Comparison of ENCODE assay signal across 9 cellular contexts in the genomic region with DNA sequence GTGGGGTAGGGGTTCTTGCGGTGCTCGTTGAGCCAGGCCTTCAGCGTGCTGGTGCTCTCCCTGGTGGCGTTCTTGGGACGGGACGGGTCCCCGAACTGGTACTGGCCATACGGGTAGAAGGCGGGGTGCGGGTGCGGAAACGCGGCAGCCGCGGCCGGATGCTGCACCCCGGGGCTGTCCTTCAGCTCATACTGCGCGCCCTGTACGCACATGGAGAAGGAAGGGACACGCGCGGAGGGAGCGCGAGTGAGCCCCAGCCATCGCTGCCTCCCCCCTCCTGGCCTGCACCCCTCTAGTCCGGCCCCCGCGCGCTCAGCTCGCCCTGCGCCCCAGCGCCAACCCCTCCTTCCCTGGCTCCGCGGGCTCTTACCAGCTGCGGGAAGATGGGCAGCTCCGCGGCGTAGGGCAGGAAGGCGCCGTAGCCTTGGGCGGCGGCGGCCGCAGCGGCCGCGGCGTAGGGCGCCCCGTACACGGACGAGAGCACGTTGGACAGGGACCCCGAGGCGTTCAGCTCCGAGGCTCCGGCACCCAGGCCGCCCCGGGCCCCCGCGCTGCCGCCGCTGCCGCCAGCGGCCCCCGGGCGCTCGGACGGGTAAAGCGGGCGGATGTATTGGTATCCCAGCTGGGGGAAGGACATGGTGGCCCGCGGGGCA. TPM values are rescaled to one million over a fixed set of nuclear protein-coding genes. Genes with fewer than 3 reads are reported as not detected.
A peak's percentile ranks its signal among the peaks of the same experiment; 100 is the strongest.
DNase-seq lines count a peak whose midpoint lies in the region; ATAC-seq and TF ChIP-seq lines count a peak whose summit lies in the region.
"Had no signal": no experiment of that assay in that cellular context is flagged by ENCODE, and none has a peak within 500 bp of the region (broad histone marks: within the 10 kb centered on the region; RNA-seq: fewer than 3 reads in every experiment).

No MANE protein-coding gene starts in this region.

- H3K27me3 ChIP-seq in right atrium auricular region, result peaks cover 24 to 47% of the 10 kb centered on the region in 2 donors

- H3K4me1 Mint-ChIP-seq in activated naive CD4-positive, alpha-beta T cell treated with anti-CD3 and anti-CD28 coated beads, Interleukin-2, amount 50 U/mL, for 24 hours, result peaks cover 31% of the 10 kb centered on the region
- peaks cover 45% of the 10 kb centered on the region for H3K4me1 Mint-ChIP-seq in WTC11
- H3K4me1 Mint-ChIP-seq in stimulated activated naive CD8-positive, alpha-beta T cell treated with anti-CD3 and anti-CD28 coated beads, Interleukin-15, amount 100 ng/mL, for 72 hours, result peaks cover 82% of the 10 kb centered on the region

- no peak for DNase-seq in activated naive CD4-positive, alpha-beta T cell treated with anti-CD3 and anti-CD28 coated beads, Interleukin-2, amount 50 U/mL, for 16 hours
- DNase-seq in WTC11 (ENCODE audit: low spot score) (peak; percentile 30), right atrium auricular region (ENCODE audit: low spot score) (no peak), NCI-H2081 treated with DMSO at 0.1 percent for 48 hours (lab: John Stamatoyannopoulos, UW) (no peak), NCI-H1048 (lab: John Stamatoyannopoulos, UW) (no peak)
- peak in 1 of 2 donors; percentile 28 for DNase-seq in stimulated activated naive CD8-positive, alpha-beta T cell treated with anti-CD3 and anti-CD28 coated beads, Interleukin-15, amount 100 ng/mL, for 72 hours

- no peaks in the 10 kb centered on the region for H3K9me3 Mint-ChIP-seq in activated naive CD4-positive, alpha-beta T cell treated with anti-CD3 and anti-CD28 coated beads, Interleukin-2, amount 50 U/mL, for 24 hours
- no peaks in the 10 kb centered on the region for H3K9me3 Mint-ChIP-seq in WTC11
- no peaks in the 10 kb centered on the region for H3K9me3 Mint-ChIP-seq in stimulated activated naive CD8-positive, alpha-beta T cell treated with anti-CD3 and anti-CD28 coated beads, Interleukin-15, amount 100 ng/mL, for 72 hours

- ATAC-seq in WTC11 (no peak), HG02798 (IDR thresholded peaks at IDR 0.05; ENCODE audit: poor library complexity, unreplicated experiment) (no peak)
- ATAC-seq in stimulated activated naive CD8-positive, alpha-beta T cell treated with anti-CD3 and anti-CD28 coated beads, Interleukin-15, amount 100 ng/mL, for 72 hours, result peak; percentile 32

- no peaks in the 10 kb centered on the region for H3K9me3 ChIP-seq in right atrium auricular region

- peak overlapping the region; percentile 47 to 61 for H3K4me3 ChIP-seq in right atrium auricular region

- POLR2A ChIA-PET in WTC11 (lab: Charles Lee), result interaction anchor here (1.0 kb wide), 2 partner anchors 9 to 365 kb away, joined by 3 to 4 read pairs; no protein-coding TSS in a partner anchor

- H3K27me3 Mint-ChIP-seq in activated naive CD4-positive, alpha-beta T cell treated with anti-CD3 and anti-CD28 coated beads, Interleukin-2, amount 50 U/mL, for 24 hours, result peaks cover 45% of the 10 kb centered on the region
- H3K27me3 Mint-ChIP-seq in WTC11 (ENCODE audit: low read depth), result peaks cover 93% of the 10 kb centered on the region
- peaks cover 99% of the 10 kb centered on the region for H3K27me3 Mint-ChIP-seq in stimulated activated naive CD8-positive, alpha-beta T cell treated with anti-CD3 and anti-CD28 coated beads, Interleukin-15, amount 100 ng/mL, for 72 hours

- H3K36me3 ChIP-seq in right atrium auricular region, result no peaks in the 10 kb centered on the region

- TF ChIP-seq CTCF in WTC11 (IDR thresholded peaks at IDR 0.05) (no peak), right atrium auricular region (IDR thresholded peaks at IDR 0.05) (no peak)

- H3K4me1 ChIP-seq in right atrium auricular region, result peaks cover 0 to 58% of the 10 kb centered on the region in 2 donors

- no peak overlapping the region for H3K27ac Mint-ChIP-seq in activated naive CD4-positive, alpha-beta T cell treated with anti-CD3 and anti-CD28 coated beads, Interleukin-2, amount 50 U/mL, for 24 hours
- no peak overlapping the region for H3K27ac Mint-ChIP-seq in WTC11
- no peak overlapping the region for H3K27ac Mint-ChIP-seq in stimulated activated naive CD8-positive, alpha-beta T cell treated with anti-CD3 and anti-CD28 coated beads, Interleukin-15, amount 100 ng/mL, for 72 hours

- H3K4me3 Mint-ChIP-seq in activated naive CD4-positive, alpha-beta T cell treated with anti-CD3 and anti-CD28 coated beads, Interleukin-2, amount 50 U/mL, for 24 hours, result peak overlapping the region; percentile 7
- H3K4me3 Mint-ChIP-seq in WTC11, result peak overlapping the region; percentile 71
- H3K4me3 Mint-ChIP-seq in stimulated activated naive CD8-positive, alpha-beta T cell treated with anti-CD3 and anti-CD28 coated beads, Interleukin-15, amount 100 ng/mL, for 72 hours, result peak overlapping the region; percentile 57 to 64

- CTCF ChIA-PET in WTC11 (lab: Charles Lee), result interaction anchor here (0.6 to 2.4 kb wide), 11 partner anchors 91 to 735 kb away, joined by 3 to 9 read pairs (median 4); a partner anchor contains a TSS

- peak overlapping the region; percentile 79 to 82 for H3K27ac ChIP-seq in right atrium auricular region

- no peaks in the 10 kb centered on the region for H3K36me3 Mint-ChIP-seq in activated naive CD4-positive, alpha-beta T cell treated with anti-CD3 and anti-CD28 coated beads, Interleukin-2, amount 50 U/mL, for 24 hours
- H3K36me3 Mint-ChIP-seq in WTC11, result no peaks in the 10 kb centered on the region

TF ChIP-seq in WTC11, 78 proteins besides CTCF, POLR2A, EP300 and RAD21:
- TF ChIP-seq ZNF263 (CRISPR knock-in tag; IDR thresholded peaks at IDR 0.05; ENCODE audit: low read depth) (0 out of 2 replicates have a peak, but pooled peaks have one; percentile 9), SMAD4 (CRISPR knock-in tag; IDR thresholded peaks at IDR 0.05) (no peak), TP53 (CRISPR knock-in tag; IDR thresholded peaks at IDR 0.05) (no peak), FOXP1 (CRISPR knock-in tag; IDR thresholded peaks at IDR 0.05; ENCODE audit: borderline replicate concordance) (no peak)

RNA-seq across cellular contexts. Expression of a gene that starts 1.0 kb away (rescaled TPM):
- total RNA-seq in WTC11 (2021), result 1.1 to 2.2 TPM (median 1.6 TPM) in 3 replicates
- total RNA-seq in right atrium auricular region, result 10 to 100 TPM in 1 of 2 donors, 1 to 10 TPM in 1; 5.0 to 21.6 TPM
- total RNA-seq: temporal lobe had no signal

Comparison
In these comparisons a context has a peak if more than half of its experiments do, and no peak if none do; other contexts are left out.
1. H3K4me3 Mint-ChIP-seq: peak in every context shown above with its lines; median percentile 71 in WTC11; 60 in stimulated activated naive CD8-positive, alpha-beta T cell treated with anti-CD3 and anti-CD28 coated beads, Interleukin-15, amount 100 ng/mL, for 72 hours; 7 in activated naive CD4-positive, alpha-beta T cell treated with anti-CD3 and anti-CD28 coated beads, Interleukin-2, amount 50 U/mL, for 24 hours.